Comparison of ENCODE assay signal across 8 cellular contexts in the genomic region with DNA sequence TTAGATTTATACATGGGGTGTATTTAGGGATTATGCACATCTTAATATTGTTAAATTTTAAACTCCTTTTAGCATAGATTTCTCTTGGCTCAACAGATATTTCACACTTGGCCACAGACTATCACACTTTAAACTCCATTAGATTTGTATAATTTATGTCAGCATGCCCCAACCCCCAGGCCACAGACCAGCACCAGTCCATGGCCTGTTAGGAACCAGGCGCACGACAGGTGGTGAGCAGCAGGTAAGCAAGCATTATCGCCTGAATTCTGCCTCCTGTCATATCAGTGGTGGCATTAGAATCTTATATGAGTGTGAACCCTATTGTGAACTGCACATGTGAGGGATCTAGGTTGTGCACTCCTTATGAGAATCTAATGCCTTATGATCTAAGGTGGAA.
"Had no signal": no experiment of that assay in that cellular context is flagged by ENCODE, and none has a peak within 500 bp of the region (broad histone marks: within the 10 kb centered on the region; RNA-seq: fewer than 3 reads in every experiment).

No MANE protein-coding gene starts in this region.

- H3K4me3 Mint-ChIP-seq: GM23338, H9, HFFc6, IgD-negative memory B cell had no signal

- DNase-seq: H9, HCEC 1CT, HFFc6, KBM-7 had no signal

- H3K4me3 ChIP-seq: GM23338 had no signal

- H3K27ac Mint-ChIP-seq: GM23338, H9, HFFc6, IgD-negative memory B cell had no signal

- ATAC-seq: GM23338, HepG2 had no signal

- H3K27ac ChIP-seq: HL-60 had no signal
